In the genomic region with DNA sequence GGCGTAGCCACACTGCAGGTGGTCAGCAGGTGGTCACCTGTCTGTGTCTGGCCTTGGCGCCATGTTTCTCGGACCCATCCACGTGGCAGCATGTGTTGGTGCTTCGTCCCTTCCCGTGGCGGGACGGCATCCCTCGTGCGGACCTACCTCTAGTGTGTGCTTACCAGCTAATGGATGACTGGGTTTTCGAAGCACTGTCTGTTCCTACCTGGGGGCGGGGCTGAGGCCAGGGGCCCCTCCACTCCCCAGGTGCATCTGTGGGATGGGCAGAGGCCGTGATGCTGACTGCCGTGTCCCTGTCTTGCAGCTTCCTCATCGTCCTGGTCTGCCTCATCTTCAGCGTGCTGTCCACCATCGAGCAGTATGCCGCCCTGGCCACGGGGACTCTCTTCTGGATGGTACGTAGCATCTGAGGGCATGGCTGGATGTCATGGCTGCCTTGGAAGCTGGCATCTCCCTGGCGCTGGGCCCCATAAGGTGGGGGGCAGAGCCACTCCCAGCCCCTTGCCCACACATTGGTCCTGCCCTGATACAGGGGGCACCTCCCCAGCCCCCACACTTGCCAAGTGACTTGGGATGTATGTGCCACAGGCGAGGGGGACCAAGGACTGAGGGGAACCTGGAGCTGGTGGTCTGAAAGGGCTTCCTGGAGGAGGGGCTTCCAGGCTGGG, we compare ENCODE assay signal across 10 cellular contexts.
DNase-seq lines count a peak whose midpoint lies in the region; ATAC-seq and TF ChIP-seq lines count a peak whose summit lies in the region.
"Had no signal": no experiment of that assay in that cellular context is flagged by ENCODE, and none has a peak within 500 bp of the region (broad histone marks: within the 10 kb centered on the region; RNA-seq: fewer than 3 reads in every experiment).

No MANE protein-coding gene starts in this region.

- H3K9me2 ChIP-seq in hepatocyte (replicated peaks; ENCODE audit: insufficient read depth) (no peaks in the 10 kb centered on the region), PC-3 (replicated peaks; ENCODE audit: low read length) (no peaks in the 10 kb centered on the region)

- H3K36me3 ChIP-seq in sigmoid colon: no peaks in the 10 kb centered on the region
- no peaks in the 10 kb centered on the region for H3K36me3 ChIP-seq in hepatocyte (replicated peaks; ENCODE audit: insufficient read depth, low read depth)
- H3K36me3 ChIP-seq in PC-3 (ENCODE audit: low read depth, low read length): no peaks in the 10 kb centered on the region; the same call in 1 of the 2 replicates

- H3K4me3 Mint-ChIP-seq in IgD-negative memory B cell: no peak overlapping the region

- no peak for TF ChIP-seq EP300 in sigmoid colon (IDR thresholded peaks at IDR 0.05)

- no peaks in the 10 kb centered on the region for H3K9me3 Mint-ChIP-seq in IgD-negative memory B cell

- no peak for TF ChIP-seq POLR2A in sigmoid colon (IDR thresholded peaks at IDR 0.05)

- TF ChIP-seq CTCF in sigmoid colon (IDR thresholded peaks at IDR 0.05) (no peak), hepatocyte (IDR thresholded peaks at IDR 0.05; ENCODE audit: poor library complexity) (no peak), PC-3 (conservative IDR thresholded peaks at IDR 0.05; ENCODE audit: low read depth, low read length) (no peak), GM13977 (IDR thresholded peaks at IDR 0.05; ENCODE audit: extremely low read depth, insufficient read depth, missing control alignments) (no peak)

- no peak overlapping the region for H3K4me2 ChIP-seq in hepatocyte
- H3K4me2 ChIP-seq in PC-3 (ENCODE audit: low read length): no peak overlapping the region

- H3K4me1 ChIP-seq in sigmoid colon: peaks cover 0 to 6% (median 2%) of the 10 kb centered on the region in 4 donors
- peaks cover 4% of the 10 kb centered on the region for H3K4me1 ChIP-seq in hepatocyte (ENCODE audit: insufficient read depth)
- no peaks in the 10 kb centered on the region for H3K4me1 ChIP-seq in PC-3 (ENCODE audit: insufficient read depth, low read length)

- H3K27me3 Mint-ChIP-seq in IgD-negative memory B cell: peaks cover under 1% of the 10 kb centered on the region

- peaks cover 24 to 41% (median 36%) of the 10 kb centered on the region in 3 donors for H3K4me1 Mint-ChIP-seq in IgD-negative memory B cell

- H3K27ac ChIP-seq in sigmoid colon (no peak overlapping the region), hepatocyte (no peak overlapping the region), PC-3 (ENCODE audit: low read length) (no peak overlapping the region)
- H3K27ac ChIP-seq: parathyroid adenoma had no signal

- no peak overlapping the region for H3K9ac ChIP-seq in PC-3 (ENCODE audit: low read length)
- H3K9ac ChIP-seq: parathyroid adenoma had no signal

- H4K20me1 ChIP-seq in hepatocyte (ENCODE audit: insufficient read depth, poor library complexity, severe bottlenecking) (no peaks in the 10 kb centered on the region), PC-3 (ENCODE audit: low read length) (no peaks in the 10 kb centered on the region)

- WGBS in sigmoid colon, 2 donors: 69 to 86% methylated on average over 22 of the region's 22 CpGs
- WGBS in hepatocyte (ENCODE audit: low lambda C conversion rate, missing lambda C conversion rate): 96% methylated on average over 22 of the region's 22 CpGs

- no peaks in the 10 kb centered on the region for H3F3A ChIP-seq in PC-3 (ENCODE audit: low read length, unreplicated experiment)

- no peak overlapping the region for H3K4me3 ChIP-seq in sigmoid colon
- H3K4me3 ChIP-seq in hepatocyte: no peak overlapping the region
- H3K4me3 ChIP-seq in PC-3 (ENCODE audit: low read length): no peak overlapping the region

- peak overlapping the region; percentile 91 to 97 (median 95) for H3K27ac Mint-ChIP-seq in IgD-negative memory B cell

- BruUV-seq in PC-3 (replicated peaks; lab: Mats Ljungman, UMichigan): no TSS peak

- in situ Hi-C loops in GM13977 (cut with MboI; ENCODE audit: low pct_unique_long_range_greater_than_20kb, low sequenced_read_pairs, unreplicated experiment): no loop called here

- no peaks in the 10 kb centered on the region for H3K9me3 ChIP-seq in sigmoid colon
- H3K9me3 ChIP-seq in hepatocyte (ENCODE audit: low read depth): no peaks in the 10 kb centered on the region
- H3K9me3 ChIP-seq in PC-3 (ENCODE audit: low read length): no peaks in the 10 kb centered on the region

- intact Hi-C loops in sigmoid colon (cut with DNase I): no loop called here
- intact Hi-C loops in PC-3 (cut with micrococcal nuclease): no loop called here

- CTCF ChIA-PET in PC-3 (lab: Charles Lee): no interaction called here

- peaks cover 2% of the 10 kb centered on the region for H3K36me3 Mint-ChIP-seq in IgD-negative memory B cell

- ATAC-seq in PC-3: no peak

- H3K27me3 ChIP-seq in sigmoid colon (peaks cover 0 to 7% (median 3%) of the 10 kb centered on the region in 3 donors), hepatocyte (no peaks in the 10 kb centered on the region), PC-3 (ENCODE audit: low read length) (no peaks in the 10 kb centered on the region)

- H2AFZ ChIP-seq in hepatocyte: no peak overlapping the region
- no peak overlapping the region for H2AFZ ChIP-seq in PC-3 (ENCODE audit: low read length)
- H2AFZ ChIP-seq: parathyroid adenoma had no signal

- H3K79me2 ChIP-seq in hepatocyte (no peaks in the 10 kb centered on the region), PC-3 (ENCODE audit: low read length) (no peaks in the 10 kb centered on the region)
- H3K79me2 ChIP-seq: parathyroid adenoma had no signal

- POLR2A ChIA-PET in PC-3 (lab: Charles Lee; ENCODE audit: unreplicated experiment): no interaction called here

- peak; percentile 11 for DNase-seq in activated naive CD4-positive, alpha-beta T cell treated with anti-CD3 and anti-CD28 coated beads, Interleukin-2, amount 50 U/mL, for 16 hours
- peak; percentile 51 for DNase-seq in islet precursor cell
- DNase-seq in sigmoid colon: peak; percentile 62
- no peak for DNase-seq in hepatocyte (ENCODE audit: low spot score)
- DNase-seq in PC-3: no peak
- no peak for DNase-seq in GM13977 (ENCODE audit: low spot score)
- DNase-seq: mammary epithelial cell; stimulated activated naive CD4-positive, alpha-beta T cell had no signal

Comparison
In these comparisons a context has a peak if more than half of its experiments do, and no peak if none do; other contexts are left out.
1. DNase-seq: peak in activated naive CD4-positive, alpha-beta T cell treated with anti-CD3 and anti-CD28 coated beads, Interleukin-2, amount 50 U/mL, for 16 hours (single experiment), islet precursor cell (single experiment) and sigmoid colon (single experiment); none in hepatocyte (single experiment), PC-3 (single experiment) and GM13977 (single experiment).